Comparison of ENCODE assay signal across 8 cellular contexts in genomic region chr7:22860784-22861482, GRCh38. TPM values are rescaled to one million over a fixed set of nuclear protein-coding genes. Genes with fewer than 3 reads are reported as not detected.
DNase-seq lines count a peak whose midpoint lies in the region; ATAC-seq and TF ChIP-seq lines count a peak whose summit lies in the region.

No MANE protein-coding gene starts in this region.

- peaks cover 78% of the 10 kb centered on the region for H3K36me3 Mint-ChIP-seq in stimulated activated effector memory CD8-positive, alpha-beta T cell treated with anti-CD3 and anti-CD28 coated beads, Interleukin-12 subunit alpha, Interleukin-12 subunit beta, amount 100 ng/mL, for 72 hours

- no peak overlapping the region for H3K27ac Mint-ChIP-seq in stimulated activated effector memory CD8-positive, alpha-beta T cell treated with anti-CD3 and anti-CD28 coated beads, Interleukin-12 subunit alpha, Interleukin-12 subunit beta, amount 100 ng/mL, for 72 hours

- peaks cover 33% of the 10 kb centered on the region for H3K4me1 ChIP-seq in PC-9 (replicated peaks; ENCODE audit: insufficient read depth)

- no peak overlapping the region for H3K4me3 Mint-ChIP-seq in stimulated activated effector memory CD8-positive, alpha-beta T cell treated with anti-CD3 and anti-CD28 coated beads, Interleukin-12 subunit alpha, Interleukin-12 subunit beta, amount 100 ng/mL, for 72 hours

- H3K27ac ChIP-seq in PC-9 = no peak overlapping the region

- no peak overlapping the region for H2AFZ ChIP-seq in PC-9

- H3K27me3 ChIP-seq in PC-9 (ENCODE audit: insufficient read depth, low read depth) = no peaks in the 10 kb centered on the region

- peaks cover 11% of the 10 kb centered on the region for H3K79me2 ChIP-seq in PC-9 (ENCODE audit: low read depth)

- DNase-seq in SIG-M5 treated with dmso at 0.1 percent for 504 hours (lab: John Stamatoyannopoulos, UW; ENCODE audit: unreplicated experiment) (peak; percentile 32), SIG-M5 (lab: John Stamatoyannopoulos, UW) (no peak), PC-9 (no peak), epithelial cell of proximal tubule (ENCODE audit: low read depth) (no peak)
- no peak for DNase-seq in stimulated activated effector memory CD8-positive, alpha-beta T cell treated with anti-CD3 and anti-CD28 coated beads, Interleukin-12 subunit alpha, Interleukin-12 subunit beta, amount 100 ng/mL, for 72 hours (ENCODE audit: low spot score in 2 of 2)
- DNase-seq in activated CD4-positive, CD25-positive, alpha-beta regulatory T cell treated with anti-CD3 and anti-CD28 coated beads, Interleukin-2, amount 50 U/mL, for 72 hours = no peak

- POLR2A ChIA-PET in PC-9 (lab: Charles Lee; ENCODE audit: unreplicated experiment) = no interaction called here

- BruUV-seq in PC-9 (replicated peaks; lab: Mats Ljungman, UMichigan) = no TSS peak

- H3K4me1 Mint-ChIP-seq in stimulated activated effector memory CD8-positive, alpha-beta T cell treated with anti-CD3 and anti-CD28 coated beads, Interleukin-12 subunit alpha, Interleukin-12 subunit beta, amount 100 ng/mL, for 72 hours = peaks cover 12% of the 10 kb centered on the region

- no peaks in the 10 kb centered on the region for H3K9me3 ChIP-seq in PC-9 (ENCODE audit: insufficient read depth, low read depth)

- H4K20me1 ChIP-seq in PC-9 (ENCODE audit: insufficient read depth) = no peaks in the 10 kb centered on the region

- TF ChIP-seq CTCF in PC-9 (conservative IDR thresholded peaks at IDR 0.05) (peak; percentile 75), epithelial cell of proximal tubule (conservative IDR thresholded peaks at IDR 0.05; ENCODE audit: low read depth, low read length) (peak; percentile 54)

- no peaks in the 10 kb centered on the region for H3K9me3 Mint-ChIP-seq in stimulated activated effector memory CD8-positive, alpha-beta T cell treated with anti-CD3 and anti-CD28 coated beads, Interleukin-12 subunit alpha, Interleukin-12 subunit beta, amount 100 ng/mL, for 72 hours

- H3K9me2 ChIP-seq in PC-9 (ENCODE audit: insufficient read depth) = no peaks in the 10 kb centered on the region

- intact Hi-C loops in PC-9 (cut with micrococcal nuclease; ENCODE audit: unreplicated experiment) = no loop called here

- H3K4me3 ChIP-seq in PC-9 (no peak overlapping the region), epithelial cell of proximal tubule (ENCODE audit: low read depth, low read length) (no peak overlapping the region)

- H3F3A ChIP-seq in PC-9 (ENCODE audit: insufficient read depth, low read depth) = peaks cover 55% of the 10 kb centered on the region; the same call in 1 of the 2 replicates

- ATAC-seq in stimulated activated effector memory CD8-positive, alpha-beta T cell treated with anti-CD3 and anti-CD28 coated beads, Interleukin-12 subunit alpha, Interleukin-12 subunit beta, amount 100 ng/mL, for 72 hours = peak; percentile 38
- ATAC-seq in HG03571 (IDR thresholded peaks at IDR 0.05; ENCODE audit: unreplicated experiment) (no peak), GM19395 (IDR thresholded peaks at IDR 0.05; ENCODE audit: unreplicated experiment) (no peak)

- no peak overlapping the region for H3K4me2 ChIP-seq in PC-9

- H3K36me3 ChIP-seq in PC-9 (ENCODE audit: low read depth) = peaks cover 28% of the 10 kb centered on the region

- CTCF ChIA-PET in PC-9 (lab: Charles Lee) = interaction anchor here (0.5 to 0.6 kb wide), 2 partner anchors 154 to 155 kb away, joined by 3 to 5 read pairs; no protein-coding TSS in a partner anchor

RNA-seq across cellular contexts. Expression of gene TOMM7, which starts 38.3 kb away (rescaled TPM):
- total RNA-seq in PC-9 (2021) = 588 and 703 TPM in 2 replicates
- 83.0 and 105 TPM in 2 replicates for total RNA-seq in epithelial cell of proximal tubule
